ENCODE assay signal across 11 cellular contexts in the genomic region with DNA sequence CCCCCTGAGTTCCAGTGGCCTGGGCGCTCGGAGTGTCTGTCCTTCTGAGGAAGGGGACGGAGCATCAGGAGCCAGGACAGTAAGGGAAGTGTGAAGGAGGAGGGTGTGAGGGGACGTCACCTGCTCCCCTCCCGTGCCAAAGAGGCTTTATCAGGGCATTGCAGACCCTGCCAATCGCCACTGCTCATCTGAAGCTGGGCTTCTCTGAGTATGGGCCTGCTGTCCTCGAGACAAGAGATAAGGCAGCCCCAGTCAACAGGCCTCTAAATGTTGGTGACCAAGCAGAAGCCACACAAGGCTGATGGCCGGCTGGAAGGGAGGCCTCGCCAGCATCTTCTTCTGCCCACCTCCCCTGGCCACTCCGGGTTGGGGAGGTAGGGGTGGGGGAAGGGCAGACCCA.
"Had no signal": no experiment of that assay in that cellular context is flagged by ENCODE, and none has a peak within 500 bp of the region (broad histone marks: within the 10 kb centered on the region; RNA-seq: fewer than 3 reads in every experiment).

No MANE protein-coding gene starts in this region.

- H3K9me3 Mint-ChIP-seq: activated CD4-positive, alpha-beta memory T cell treated with anti-CD3 and anti-CD28 coated beads for 36 hours; activated T-helper 2 cell treated with anti-CD3 and anti-CD28 coated beads, Interferon-gamma antibody, Interleukin-2, Interleukin-4, amounts not matched to agents 10 μg/mL and 5 μg/mL and 100 μg/mL, durations not matched to agents 14 hours and 24 hours and 36 hours; stimulated activated naive B cell treated with anti-CD40 and anti-IgM and Interleukin-4, amounts not matched to agents 10 μg/mL and 1 μg/mL and 100 μg/mL, for 72 hours had no signal

- H3K27me3 Mint-ChIP-seq: activated CD4-positive, alpha-beta memory T cell treated with anti-CD3 and anti-CD28 coated beads for 36 hours; activated naive CD8-positive, alpha-beta T cell; naive thymus-derived CD4-positive, alpha-beta T cell had no signal

- DNase-seq: activated CD4-positive, alpha-beta memory T cell treated with anti-CD3 and anti-CD28 coated beads for 36 hours; anterior cingulate cortex; lower lobe of right lung; naive thymus-derived CD4-positive, alpha-beta T cell; nucleus accumbens; stimulated activated CD4-positive, alpha-beta T cell treated with anti-CD3 and anti-CD28 coated beads, Interleukin-1b, Interleukin-23, amount 100 ng/mL, for 48 hours; stimulated activated naive B cell treated with anti-CD40 and anti-IgM and Interleukin-4, amounts not matched to agents 10 μg/mL and 1 μg/mL and 100 μg/mL, for 72 hours had no signal

- H3K27ac Mint-ChIP-seq: activated CD4-positive, alpha-beta memory T cell treated with anti-CD3 and anti-CD28 coated beads for 36 hours; activated naive CD8-positive, alpha-beta T cell; activated T-helper 2 cell treated with anti-CD3 and anti-CD28 coated beads, Interferon-gamma antibody, Interleukin-2, Interleukin-4, amounts not matched to agents 10 μg/mL and 5 μg/mL and 100 μg/mL, durations not matched to agents 14 hours and 24 hours and 36 hours; stimulated activated naive B cell treated with anti-CD40 and anti-IgM and Interleukin-4, amounts not matched to agents 10 μg/mL and 1 μg/mL and 100 μg/mL, for 72 hours had no signal

- H3K36me3 Mint-ChIP-seq: activated CD4-positive, alpha-beta memory T cell treated with anti-CD3 and anti-CD28 coated beads for 36 hours; activated naive CD8-positive, alpha-beta T cell; stimulated activated naive B cell treated with anti-CD40 and anti-IgM and Interleukin-4, amounts not matched to agents 10 μg/mL and 1 μg/mL and 100 μg/mL, for 72 hours had no signal

- ATAC-seq: left cardiac atrium; lower lobe of right lung; naive thymus-derived CD4-positive, alpha-beta T cell; right lobe of liver; stimulated activated naive B cell treated with anti-CD40 and anti-IgM and Interleukin-4, amounts not matched to agents 10 μg/mL and 1 μg/mL and 100 μg/mL, for 72 hours had no signal

- H3K4me3 Mint-ChIP-seq: activated CD4-positive, alpha-beta memory T cell treated with anti-CD3 and anti-CD28 coated beads for 36 hours; activated naive CD8-positive, alpha-beta T cell; naive thymus-derived CD4-positive, alpha-beta T cell; stimulated activated naive B cell treated with anti-CD40 and anti-IgM and Interleukin-4, amounts not matched to agents 10 μg/mL and 1 μg/mL and 100 μg/mL, for 72 hours had no signal
